In the genomic region with DNA sequence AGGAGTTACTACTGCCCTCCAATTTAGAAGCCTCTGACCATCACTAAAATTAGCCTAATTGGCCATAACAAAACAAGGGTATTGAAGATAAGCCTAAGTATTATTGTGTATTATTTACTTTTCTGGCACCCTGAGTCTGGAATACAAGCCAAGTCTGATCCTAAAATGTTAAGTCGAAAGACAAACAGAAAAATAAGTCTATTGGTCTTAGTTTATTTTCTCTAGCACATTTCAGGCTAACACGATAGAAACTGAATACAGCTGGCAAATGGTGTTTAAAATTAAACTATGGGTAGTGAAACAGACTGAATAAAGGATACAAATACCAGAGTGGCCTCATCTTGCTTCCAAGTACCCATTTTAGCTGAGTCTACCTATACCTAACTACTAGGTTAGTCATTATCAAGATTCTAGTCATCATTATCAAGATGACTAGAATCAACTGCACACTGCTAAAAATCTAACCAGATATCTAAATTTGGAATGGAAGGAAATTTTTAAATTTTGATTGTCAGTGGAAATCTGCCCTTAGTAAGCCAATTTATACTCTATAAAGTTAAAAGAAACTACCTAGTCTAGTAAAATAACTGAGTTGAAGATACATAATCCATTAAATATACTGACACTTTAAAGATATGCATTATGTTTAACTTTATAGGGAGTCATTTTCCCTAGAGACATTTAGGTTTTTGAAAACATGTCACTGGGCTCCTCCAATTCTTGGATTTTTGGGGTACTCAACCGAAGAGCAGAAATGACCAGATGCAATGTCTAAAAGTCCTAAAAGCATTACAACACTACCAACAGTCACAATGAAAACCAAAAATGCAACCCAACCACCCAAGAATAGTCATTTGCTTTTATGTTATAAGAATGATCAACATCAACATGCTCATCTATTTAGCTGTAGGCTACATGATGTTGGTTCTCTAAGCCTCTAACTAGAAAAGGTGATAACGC, we compare ENCODE assay signal across 10 cellular contexts.
DNase-seq lines count a peak whose midpoint lies in the region; ATAC-seq and TF ChIP-seq lines count a peak whose summit lies in the region.
"Had no signal": no experiment of that assay in that cellular context is flagged by ENCODE, and none has a peak within 500 bp of the region (broad histone marks: within the 10 kb centered on the region; RNA-seq: fewer than 3 reads in every experiment).

No MANE protein-coding gene starts in this region.

- TF ChIP-seq EP300 in esophagus muscularis mucosa (IDR thresholded peaks at IDR 0.05): no peak

- peaks cover 0 to 15% (median 0%) of the 10 kb centered on the region in 9 donors for H3K36me3 ChIP-seq in heart left ventricle
- H3K36me3 ChIP-seq in esophagus muscularis mucosa: peaks cover 0 to 6% (median 0%) of the 10 kb centered on the region in 4 donors
- H3K36me3 ChIP-seq in upper lobe of right lung: no peaks in the 10 kb centered on the region

- H3K27ac ChIP-seq in heart left ventricle: peak overlapping the region; percentile 17 to 83 (median 60)
- peak overlapping the region; percentile 69 to 84 (median 75) for H3K27ac ChIP-seq in esophagus muscularis mucosa (replicated peaks in 1 of 4)
- H3K27ac ChIP-seq in upper lobe of right lung: peak overlapping the region; percentile 28
- H3K27ac ChIP-seq: SK-N-MC had no signal

- TF ChIP-seq CTCF in heart left ventricle (IDR thresholded peaks at IDR 0.05) (no peak), esophagus muscularis mucosa (IDR thresholded peaks at IDR 0.05) (no peak), upper lobe of right lung (IDR thresholded peaks at IDR 0.05) (no peak)

- H3K9me3 ChIP-seq in heart left ventricle (no peaks in the 10 kb centered on the region), esophagus muscularis mucosa (no peaks in the 10 kb centered on the region), upper lobe of right lung (no peaks in the 10 kb centered on the region)

- 68 to 76% (median 70%) methylated on average over 4 of the region's 4 CpGs for WGBS in heart left ventricle, 4 donors
- 79% methylated on average over 4 of the region's 4 CpGs for WGBS in esophagus muscularis mucosa

- DNase-seq in heart left ventricle (no peak), Right ventricle myocardium superior (no peak), esophagus muscularis mucosa (ENCODE audit: extremely low spot score) (no peak), upper lobe of right lung (no peak), NCI-H1417 (lab: John Stamatoyannopoulos, UW) (no peak), SKM-1 (lab: John Stamatoyannopoulos, UW; ENCODE audit: unreplicated experiment) (no peak), anterior cingulate cortex (lab: John Stamatoyannopoulos, UW) (no peak)
- DNase-seq: Calu3 had no signal

- ATAC-seq in heart left ventricle: no peak
- ATAC-seq in Right ventricle myocardium superior (ENCODE audit: poor library complexity): no peak
- peak; percentile 39 for ATAC-seq in HG03039 (IDR thresholded peaks at IDR 0.05; ENCODE audit: unreplicated experiment)
- no peak for ATAC-seq in upper lobe of right lung

- H3K27me3 ChIP-seq in heart left ventricle: no peaks in the 10 kb centered on the region
- no peaks in the 10 kb centered on the region for H3K27me3 ChIP-seq in esophagus muscularis mucosa
- H3K27me3 ChIP-seq in upper lobe of right lung: no peaks in the 10 kb centered on the region

- peaks cover 8 to 59% (median 30%) of the 10 kb centered on the region in 12 donors for H3K4me1 ChIP-seq in heart left ventricle
- peaks cover 45 to 64% (median 61%) of the 10 kb centered on the region in 4 donors for H3K4me1 ChIP-seq in esophagus muscularis mucosa
- peaks cover 27% of the 10 kb centered on the region for H3K4me1 ChIP-seq in upper lobe of right lung

- TF ChIP-seq POLR2A in heart left ventricle (IDR thresholded peaks at IDR 0.05): no peak
- no peak for TF ChIP-seq POLR2A in esophagus muscularis mucosa (IDR thresholded peaks at IDR 0.05; ENCODE audit: low read depth)

- intact Hi-C loops in heart left ventricle (cut with DNase I) (loop anchor here in 2 of 10 donors (5.0 kb wide), 2 partner anchors 40 to 80 kb away; partner anchors contain the start of gene NT5C2 (in 1 of the 2)), Right ventricle myocardium superior (cut with DNase I) (no loop called here), esophagus muscularis mucosa (cut with DNase I) (no loop called here), upper lobe of right lung (cut with DNase I) (no loop called here)

- no peak overlapping the region for H3K4me3 ChIP-seq in heart left ventricle
- peak overlapping the region in 1 of 4 donors; percentile 9 for H3K4me3 ChIP-seq in esophagus muscularis mucosa
- no peak overlapping the region for H3K4me3 ChIP-seq in upper lobe of right lung
- H3K4me3 ChIP-seq: SK-N-MC had no signal
